ENCODE assay signal across 34 cellular contexts in the genomic region with DNA sequence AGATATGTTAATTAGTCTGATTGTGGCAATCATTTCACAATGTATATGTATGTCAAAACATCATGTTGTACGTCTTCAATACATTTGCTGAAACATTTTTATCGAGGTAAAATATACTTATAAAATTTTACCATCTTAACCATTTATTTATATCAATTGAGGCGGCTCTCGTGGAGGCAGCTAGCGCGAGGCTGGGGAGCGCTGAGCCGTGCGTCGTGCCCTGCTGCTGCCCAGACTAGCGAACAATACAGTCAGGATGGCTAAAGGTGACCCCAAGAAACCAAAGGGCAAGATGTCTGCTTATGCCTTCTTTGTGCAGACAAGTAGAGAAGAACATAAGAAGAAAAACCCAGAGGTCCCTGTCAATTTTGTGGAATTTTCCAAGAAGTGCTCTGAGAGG.
"Had no signal": no experiment of that assay in that cellular context is flagged by ENCODE, and none has a peak within 500 bp of the region (broad histone marks: within the 10 kb centered on the region; RNA-seq: fewer than 3 reads in every experiment).

No MANE protein-coding gene starts in this region.

- DNase-seq: Karpas-422, Kasumi-1, MG63, MM.1S, MV-4-11, NCI-H1048, NCI-H1092, NCI-H1092 treated with DMSO at 0.1 percent for 48 hours, NCI-H1105, NCI-H1105 treated with DMSO at 0.1 percent for 48 hours, NCI-H1417, NCI-H1417 treated with DMSO at 0.1 percent for 48 hours, NCI-H1436, NCI-H1436 treated with DMSO at 0.1 percent for 48 hours, NCI-H146, NCI-H1694, NCI-H1694 treated with DMSO at 0.1 percent for 48 hours, NCI-H187, NCI-H187 treated with DMSO at 0.1 percent for 48 hours, NCI-H1930, NCI-H2029, NCI-H2029 treated with DMSO at 0.1 percent for 48 hours, NCI-H2081, NCI-H2081 treated with DMSO at 0.1 percent for 48 hours, NCI-H2107, NCI-H2171, NCI-H2171 treated with DMSO at 0.1 percent for 48 hours, NCI-H2227 treated with DMSO at 0.1 percent for 48 hours, NCI-H226, NCI-H345, NCI-H446, NCI-H446 treated with DMSO at 0.1 percent for 48 hours, NCI-H510A had no signal

- H3K4me3 ChIP-seq: MG63 had no signal

- H3K27ac ChIP-seq: KMS-11 had no signal

- H3K27me3 ChIP-seq: MG63 had no signal

- H3K36me3 ChIP-seq: MG63 had no signal
